Comparison of ENCODE assay signal across 23 cellular contexts in the genomic region with DNA sequence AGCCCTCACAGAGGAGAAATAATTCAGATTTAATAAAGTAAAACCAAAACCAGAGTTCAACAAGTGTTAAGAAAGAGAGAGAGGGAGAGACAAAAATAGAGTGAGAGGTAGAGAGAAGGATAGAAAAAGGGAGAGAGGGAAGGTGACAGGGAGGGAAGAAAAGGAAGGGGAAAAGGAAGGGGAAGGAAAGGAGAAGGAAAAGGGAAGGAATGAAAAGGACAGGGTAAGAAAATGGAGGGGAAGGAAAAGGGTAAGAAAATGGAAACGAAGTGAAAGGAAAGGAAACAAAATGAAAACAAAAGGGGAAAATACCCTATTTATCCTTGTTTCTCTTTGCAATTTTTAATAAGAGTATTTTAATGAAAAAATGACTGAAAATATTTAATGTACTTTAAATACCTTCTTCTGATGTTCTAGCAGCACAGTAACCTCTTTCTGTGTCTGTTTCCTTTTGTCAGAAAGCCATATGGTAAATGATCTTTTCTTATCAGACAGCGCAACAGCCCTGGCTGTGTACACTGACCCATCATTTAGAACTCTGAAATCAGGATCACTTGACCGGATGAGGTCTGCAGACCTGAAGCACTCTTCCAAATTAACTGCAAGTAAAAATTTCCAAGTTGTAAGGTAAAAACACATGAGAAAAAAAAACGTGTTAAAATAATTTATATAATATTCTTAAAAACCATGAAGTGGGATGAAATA. TPM values are rescaled to one million over a fixed set of nuclear protein-coding genes. Genes with fewer than 3 reads are reported as not detected.
DNase-seq lines count a peak whose midpoint lies in the region; ATAC-seq and TF ChIP-seq lines count a peak whose summit lies in the region.
"Had no signal": no experiment of that assay in that cellular context is flagged by ENCODE, and none has a peak within 500 bp of the region (broad histone marks: within the 10 kb centered on the region; RNA-seq: fewer than 3 reads in every experiment).

No MANE protein-coding gene starts in this region.

- CTCF ChIA-PET in MCF 10A (lab: Yijun Ruan, JAX) (no interaction called here), mammary epithelial cell (lab: Charles Lee; ENCODE audit: low non-redundant PET) (no interaction called here), PC-9 (lab: Charles Lee) (no interaction called here)

- dilution Hi-C loops in mammary epithelial cell (cut with HindIII; ENCODE audit: low sequenced_read_pairs), result loop anchor here (25.0 kb wide), 1 partner anchor 207 kb away; no protein-coding TSS in a partner anchor

- no peak for TF ChIP-seq CTCF in MCF 10A (IDR thresholded peaks at IDR 0.05; ENCODE audit: unreplicated experiment)
- TF ChIP-seq CTCF in mammary epithelial cell (conservative IDR thresholded peaks at IDR 0.05 in 1 of 2, IDR thresholded peaks at IDR 0.05 in 1 of 2; ENCODE audit: extremely low read depth in 1 of 2, insufficient read depth in 1 of 2, low read depth in 1 of 2, low read length in 2 of 2), result no peak
- TF ChIP-seq CTCF in PC-9 (conservative IDR thresholded peaks at IDR 0.05), result no peak

- H3K27ac Mint-ChIP-seq in MCF 10A (ENCODE audit: low read depth, unreplicated experiment), result peak overlapping the region; percentile 65
- H3K27ac Mint-ChIP-seq: CD8-positive, alpha-beta T cell; T-cell had no signal

- 97% methylated on average over 4 of the region's 4 CpGs for WGBS in mammary epithelial cell (ENCODE audit: low coverage, missing lambda C conversion rate)

- no peaks in the 10 kb centered on the region for H3K9me2 ChIP-seq in PC-9 (ENCODE audit: insufficient read depth)

- no peak overlapping the region for H3K27ac ChIP-seq in mammary epithelial cell (ENCODE audit: insufficient read depth, low read depth, low read length)
- H3K27ac ChIP-seq in PC-9, result no peak overlapping the region
- H3K27ac ChIP-seq: GM23248, HL-60, SJCRH30 had no signal

- H3F3A ChIP-seq in PC-9 (ENCODE audit: insufficient read depth, low read depth), result no peaks in the 10 kb centered on the region

- no peak overlapping the region for H2AFZ ChIP-seq in mammary epithelial cell (ENCODE audit: low read depth, low read length)
- 0 out of 2 replicates have a peak overlapping the region, but pooled peaks have one; percentile 52 for H2AFZ ChIP-seq in PC-9
- H2AFZ ChIP-seq: GM23248 had no signal

- no peaks in the 10 kb centered on the region for H3K9me3 Mint-ChIP-seq in MCF 10A (ENCODE audit: unreplicated experiment)

- intact Hi-C loops in MCF 10A (cut with micrococcal nuclease), result no loop called here
- intact Hi-C loops in mammary epithelial cell (cut with micrococcal nuclease), result no loop called here
- intact Hi-C loops in PC-9 (cut with micrococcal nuclease; ENCODE audit: unreplicated experiment), result no loop called here
- intact Hi-C loops in left ventricle myocardium superior (cut with micrococcal nuclease), result no loop called here

- H3K36me3 ChIP-seq in mammary epithelial cell (ENCODE audit: insufficient read depth, low read length) (peaks cover 39% of the 10 kb centered on the region), PC-9 (ENCODE audit: low read depth) (no peaks in the 10 kb centered on the region)
- H3K36me3 ChIP-seq: MG63, SJCRH30 had no signal

- H4K20me1 ChIP-seq in mammary epithelial cell (ENCODE audit: insufficient read depth, low read length) (no peaks in the 10 kb centered on the region), PC-9 (ENCODE audit: insufficient read depth) (no peaks in the 10 kb centered on the region)

- H3K4me3 ChIP-seq in mammary epithelial cell (replicated peaks in 1 of 3; ENCODE audit: insufficient read depth in 1 of 3, low read depth in 2 of 3, low read length in 3 of 3) (no peak overlapping the region), PC-9 (no peak overlapping the region)
- H3K4me3 ChIP-seq: GM23248, MG63, SJCRH30 had no signal

- no peak overlapping the region for H3K9ac ChIP-seq in mammary epithelial cell (ENCODE audit: insufficient read depth, low read length)
- H3K9ac ChIP-seq: GM23248 had no signal

- H3K4me2 ChIP-seq in mammary epithelial cell (ENCODE audit: insufficient read depth, low read depth, low read length), result no peak overlapping the region
- no peak overlapping the region for H3K4me2 ChIP-seq in PC-9

- H3K4me3 Mint-ChIP-seq in MCF 10A (ENCODE audit: unreplicated experiment), result no peak overlapping the region
- H3K4me3 Mint-ChIP-seq: CD8-positive, alpha-beta T cell; H9; T-cell had no signal

- ATAC-seq in left ventricle myocardium superior, result no peak
- ATAC-seq: CD8-positive, alpha-beta T cell; T-cell had no signal

- H3K27me3 ChIP-seq in mammary epithelial cell (ENCODE audit: insufficient read depth, low read length), result no peaks in the 10 kb centered on the region
- no peaks in the 10 kb centered on the region for H3K27me3 ChIP-seq in PC-9 (ENCODE audit: insufficient read depth, low read depth)
- H3K27me3 ChIP-seq: MG63, SJCRH30 had no signal

- in situ Hi-C loops in mammary epithelial cell (cut with MboI; ENCODE audit: low sequenced_read_pairs in 2 of 2), result loop anchor here in 1 of 2 donors (25.0 kb wide), 1 partner anchor 207 kb away; no protein-coding TSS in a partner anchor

- H3K36me3 Mint-ChIP-seq in MCF 10A (ENCODE audit: insufficient read depth, unreplicated experiment), result peaks cover 37% of the 10 kb centered on the region
- H3K36me3 Mint-ChIP-seq: CD8-positive, alpha-beta T cell; T-cell had no signal

- peaks cover 61% of the 10 kb centered on the region for H3K79me2 ChIP-seq in mammary epithelial cell (ENCODE audit: insufficient read depth, low read length)
- no peaks in the 10 kb centered on the region for H3K79me2 ChIP-seq in PC-9 (ENCODE audit: low read depth)

- no peaks in the 10 kb centered on the region for H3K27me3 Mint-ChIP-seq in MCF 10A (ENCODE audit: insufficient read depth, unreplicated experiment)
- H3K27me3 Mint-ChIP-seq: T-cell had no signal

- no peak for DNase-seq in MCF 10A (ENCODE audit: unreplicated experiment)
- DNase-seq in mammary epithelial cell, result no peak
- DNase-seq in PC-9, result no peak
- DNase-seq in inferior parietal cortex (ENCODE audit: extremely low spot score), result peak; percentile 9
- DNase-seq in Kasumi-1 (lab: John Stamatoyannopoulos, UW), result no peak
- DNase-seq in left ventricle myocardium superior, result no peak
- no peak for DNase-seq in EL
- DNase-seq: 8988T; AML-193; C1 segment of cervical spinal cord; CD8-positive, alpha-beta T cell; GF-D8; GM23248; H9; KG1; MG63; NCI-H1417; NCI-H1694 treated with DMSO at 0.1 percent for 48 hours; NCI-H510A; SJCRH30; T-cell had no signal

- H3K4me1 ChIP-seq in mammary epithelial cell (ENCODE audit: insufficient read depth, low read length), result no peaks in the 10 kb centered on the region
- no peaks in the 10 kb centered on the region for H3K4me1 ChIP-seq in PC-9 (replicated peaks; ENCODE audit: insufficient read depth)
- H3K4me1 ChIP-seq: SJCRH30 had no signal

- BruUV-seq in MCF 10A (replicated peaks; lab: Mats Ljungman, UMichigan) (no TSS peak), mammary epithelial cell (replicated peaks; lab: Mats Ljungman, UMichigan) (no TSS peak), PC-9 (replicated peaks; lab: Mats Ljungman, UMichigan) (no TSS peak)

- POLR2A ChIA-PET in MCF 10A (lab: Yijun Ruan, JAX), result interaction anchor here (1.0 to 1.1 kb wide), 2 partner anchors 9 to 12 kb away, joined by 3 read pairs; a partner anchor contains a TSS
- POLR2A ChIA-PET in PC-9 (lab: Charles Lee; ENCODE audit: unreplicated experiment), result no interaction called here

- H3K9me3 ChIP-seq in mammary epithelial cell (replicated peaks; ENCODE audit: insufficient read depth, low read length) (peaks cover 5% of the 10 kb centered on the region), PC-9 (ENCODE audit: insufficient read depth, low read depth) (no peaks in the 10 kb centered on the region)
- H3K9me3 ChIP-seq: MG63, SJCRH30 had no signal

- H3K4me1 Mint-ChIP-seq in MCF 10A (ENCODE audit: insufficient read depth, unreplicated experiment), result peaks cover 6% of the 10 kb centered on the region
- H3K4me1 Mint-ChIP-seq: H9, T-cell had no signal

RNA-seq across cellular contexts. Expression of a gene that starts 11.8 kb away (rescaled TPM):
- total RNA-seq in MCF 10A (2022) (56.2 and 60.8 TPM in 2 replicates), mammary epithelial cell (100 to 1,000 TPM; 125 to 272 TPM), PC-9 (2021) (not detected in 2 replicates), left ventricle myocardium superior (0.10 TPM)
- polyA plus RNA-seq in mammary epithelial cell, result 50.2 TPM
- 78.5 TPM for polyA minus RNA-seq in mammary epithelial cell
- total RNA-seq: CD8-positive, alpha-beta T cell; Daoy; GM23248; SJCRH30 had no signal
- polyA plus RNA-seq: GM23248 had no signal

Comparison
In these comparisons a context has a peak if more than half of its experiments do, and no peak if none do; other contexts are left out.
1. RNA of a gene that starts 11.8 kb away (total RNA-seq): 125 to 272 TPM in mammary epithelial cell and 56.2 to 60.8 TPM in MCF 10A; 0.10 TPM in left ventricle myocardium superior (single experiment) and not detected in PC-9; every median in the first group is over 10 times any median in the second.